1 cellular context compared by ENCODE assay signal in the genomic region with DNA sequence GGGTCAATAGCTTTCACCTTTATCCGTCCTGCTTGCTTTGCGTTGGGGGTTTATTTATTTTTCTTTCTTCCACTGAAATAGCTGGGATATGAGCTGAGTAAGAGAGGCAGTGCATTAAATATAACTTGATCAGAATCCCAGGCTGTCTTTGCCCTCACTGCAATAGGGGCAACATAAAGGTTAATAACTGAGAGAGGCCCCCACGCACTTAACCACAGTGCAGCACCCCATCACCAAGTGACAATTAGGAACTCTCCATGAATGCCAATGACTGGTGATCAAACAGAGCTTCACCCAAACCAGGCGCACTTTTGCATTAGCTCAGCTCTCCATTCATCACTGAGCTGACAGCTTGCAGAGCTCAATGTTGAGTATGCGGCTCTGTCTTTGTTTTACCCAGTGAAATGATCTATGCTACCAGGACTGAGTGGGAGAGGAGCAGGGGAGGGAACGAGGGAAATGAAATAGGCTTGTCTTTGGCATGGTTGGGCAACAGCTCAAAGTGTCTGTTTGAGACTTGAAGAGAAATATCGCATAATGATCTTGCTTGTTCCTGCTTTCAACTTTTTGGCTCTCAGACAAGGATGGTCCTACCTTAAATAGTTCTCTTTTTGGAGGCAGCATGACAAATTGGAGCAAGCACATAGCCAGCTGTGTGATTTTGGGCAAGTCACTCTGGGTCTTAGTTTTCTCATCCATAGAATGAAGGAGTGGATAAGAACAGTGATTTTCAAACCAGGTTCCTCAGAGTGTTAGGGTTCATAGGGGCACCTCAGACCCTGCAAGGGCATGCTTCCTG.
A peak's percentile ranks its signal among the peaks of the same experiment; 100 is the strongest.
TF ChIP-seq lines count a peak whose summit lies in the region.

No MANE protein-coding gene starts in this region.

TF ChIP-seq in HEK293, 187 proteins besides CTCF, POLR2A, EP300 and RAD21 (continued from another document):
- TF ChIP-seq, protein P1, sequence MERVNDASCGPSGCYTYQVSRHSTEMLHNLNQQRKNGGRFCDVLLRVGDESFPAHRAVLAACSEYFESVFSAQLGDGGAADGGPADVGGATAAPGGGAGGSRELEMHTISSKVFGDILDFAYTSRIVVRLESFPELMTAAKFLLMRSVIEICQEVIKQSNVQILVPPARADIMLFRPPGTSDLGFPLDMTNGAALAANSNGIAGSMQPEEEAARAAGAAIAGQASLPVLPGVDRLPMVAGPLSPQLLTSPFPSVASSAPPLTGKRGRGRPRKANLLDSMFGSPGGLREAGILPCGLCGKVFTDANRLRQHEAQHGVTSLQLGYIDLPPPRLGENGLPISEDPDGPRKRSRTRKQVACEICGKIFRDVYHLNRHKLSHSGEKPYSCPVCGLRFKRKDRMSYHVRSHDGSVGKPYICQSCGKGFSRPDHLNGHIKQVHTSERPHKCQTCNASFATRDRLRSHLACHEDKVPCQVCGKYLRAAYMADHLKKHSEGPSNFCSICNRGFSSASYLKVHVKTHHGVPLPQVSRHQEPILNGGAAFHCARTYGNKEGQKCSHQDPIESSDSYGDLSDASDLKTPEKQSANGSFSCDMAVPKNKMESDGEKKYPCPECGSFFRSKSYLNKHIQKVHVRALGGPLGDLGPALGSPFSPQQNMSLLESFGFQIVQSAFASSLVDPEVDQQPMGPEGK (tag by site-specific recombination; IDR thresholded peaks at IDR 0.05): peak; percentile 55
TF ChIP-seq in HEK293: peak in this region for 42.
